ENCODE assay signal across 1 cellular context in genomic region chr21:38474796-38475195, GRCh38.
TF ChIP-seq lines count a peak whose summit lies in the region.

No MANE protein-coding gene starts in this region.

TF ChIP-seq in endothelial cell of umbilical vein, 7 proteins besides CTCF, POLR2A, EP300 and RAD21 (continued from another document):
- TF ChIP-seq FOS (IDR thresholded peaks at IDR 0.05; ENCODE audit: borderline replicate concordance, insufficient read depth, low read length), result no peak
- no peak for TF ChIP-seq EZH2 (IDR thresholded peaks at IDR 0.05; ENCODE audit: borderline replicate concordance, low read depth, low read length, severe bottlenecking)
- no peak for TF ChIP-seq JUN (IDR thresholded peaks at IDR 0.05; ENCODE audit: borderline replicate concordance, insufficient read depth, insufficient read length, low read depth)
TF ChIP-seq in endothelial cell of umbilical vein: peak in this region for 0.
